Comparison of ENCODE assay signal across 10 cellular contexts in genomic region chr17:77378318-77379064, GRCh38.
A peak's percentile ranks its signal among the peaks of the same experiment; 100 is the strongest.
DNase-seq lines count a peak whose midpoint lies in the region; TF ChIP-seq lines count a peak whose summit lies in the region.
"Had no signal": no experiment of that assay in that cellular context is flagged by ENCODE, and none has a peak within 500 bp of the region (broad histone marks: within the 10 kb centered on the region; RNA-seq: fewer than 3 reads in every experiment).

No MANE protein-coding gene starts in this region.

- H3K27ac Mint-ChIP-seq in T-helper 2 cell treated with Interferon-gamma antibody and Interleukin-4, amounts not matched to agents 5 μg/mL and 100 μg/mL, for 36 hours, result peak overlapping the region; percentile 20
- H3K27ac Mint-ChIP-seq: activated T-helper 1 cell treated with anti-CD3 and anti-CD28 coated beads, Interleukin-12 subunit alpha, Interleukin-12 subunit beta, Interleukin-2, Interleukin-4 antibody, amounts not matched to agents 30 ng/mL and 10 ng/mL and 1 ng/mL, durations not matched to agents 14 hours and 24 hours and 36 hours had no signal

- intact Hi-C loops in sigmoid colon (cut with DNase I), result no loop called here

- H3K27ac ChIP-seq in esophagus (ENCODE audit: low read depth in 2 of 2, low read length in 1 of 2) (peak overlapping the region; percentile 16 to 75), sigmoid colon (peak overlapping the region; percentile 95 to 99 (median 99))

- H3K27me3 ChIP-seq in esophagus (ENCODE audit: control insufficient read depth in 1 of 2, insufficient read depth in 2 of 2, low read length in 2 of 2) (no peaks in the 10 kb centered on the region), sigmoid colon (no peaks in the 10 kb centered on the region)

- peaks cover 50% of the 10 kb centered on the region for H3K36me3 Mint-ChIP-seq in T-helper 2 cell treated with Interferon-gamma antibody and Interleukin-4, amounts not matched to agents 5 μg/mL and 100 μg/mL, for 36 hours (ENCODE audit: low read depth)

- TF ChIP-seq EP300 in sigmoid colon (IDR thresholded peaks at IDR 0.05), result no peak

- no peak for TF ChIP-seq CTCF in sigmoid colon (IDR thresholded peaks at IDR 0.05)

- H3K4me3 ChIP-seq in esophagus (ENCODE audit: low read depth in 1 of 2, low read length in 2 of 2) (no peak overlapping the region), sigmoid colon (no peak overlapping the region)

- H3K9me3 ChIP-seq in esophagus (ENCODE audit: control insufficient read depth in 2 of 2, insufficient read depth in 1 of 2, low read depth in 1 of 2, low read length in 1 of 2) (no peaks in the 10 kb centered on the region), sigmoid colon (no peaks in the 10 kb centered on the region)

- no peaks in the 10 kb centered on the region for H3K27me3 Mint-ChIP-seq in T-helper 2 cell treated with Interferon-gamma antibody and Interleukin-4, amounts not matched to agents 5 μg/mL and 100 μg/mL, for 36 hours (ENCODE audit: low read depth)

- DNase-seq in T-helper 2 cell treated with Interferon-gamma antibody and Interleukin-4, amounts not matched to agents 5 μg/mL and 100 μg/mL, for 36 hours (ENCODE audit: low spot score), result no peak
- DNase-seq in T-helper 2 cell, result no peak
- DNase-seq in NCI-H82 (lab: John Stamatoyannopoulos, UW), result peak; percentile 77
- DNase-seq in sigmoid colon, result peak; percentile 72
- DNase-seq in stimulated activated CD4-positive, alpha-beta T cell treated with anti-CD3 and anti-CD28 coated beads, Interleukin-4, amount 100 ng/mL, for 24 hours, result no peak
- no peak for DNase-seq in HUDEP-2 (lab: John Stamatoyannopoulos, UW; ENCODE audit: unreplicated experiment in 76 of 76)
- no peak for DNase-seq in NCI-H1417 (lab: John Stamatoyannopoulos, UW)
- DNase-seq: effector CD4-positive, alpha-beta T cell had no signal

- peaks cover 0 to 2% of the 10 kb centered on the region in 2 donors for H3K36me3 ChIP-seq in esophagus (ENCODE audit: control insufficient read depth in 2 of 2, insufficient read depth in 2 of 2, low read length in 1 of 2)
- H3K36me3 ChIP-seq in sigmoid colon, result no peaks in the 10 kb centered on the region

- H3K4me3 Mint-ChIP-seq in T-helper 2 cell treated with Interferon-gamma antibody and Interleukin-4, amounts not matched to agents 5 μg/mL and 100 μg/mL, for 36 hours, result peak overlapping the region; percentile 7
- H3K4me3 Mint-ChIP-seq: activated T-helper 1 cell treated with anti-CD3 and anti-CD28 coated beads, Interleukin-12 subunit alpha, Interleukin-12 subunit beta, Interleukin-2, Interleukin-4 antibody, amounts not matched to agents 30 ng/mL and 10 ng/mL and 1 ng/mL, durations not matched to agents 14 hours and 24 hours and 36 hours had no signal

- WGBS in esophagus, 2 donors, result 87 to 89% methylated on average over 22 of the region's 22 CpGs
- WGBS in sigmoid colon, 2 donors, result 93 to 95% methylated on average over 22 of the region's 22 CpGs

- no peak for TF ChIP-seq POLR2A in sigmoid colon (IDR thresholded peaks at IDR 0.05)

- H3K9me3 Mint-ChIP-seq in T-helper 2 cell treated with Interferon-gamma antibody and Interleukin-4, amounts not matched to agents 5 μg/mL and 100 μg/mL, for 36 hours, result no peaks in the 10 kb centered on the region
- H3K9me3 Mint-ChIP-seq: activated T-helper 1 cell treated with anti-CD3 and anti-CD28 coated beads, Interleukin-12 subunit alpha, Interleukin-12 subunit beta, Interleukin-2, Interleukin-4 antibody, amounts not matched to agents 30 ng/mL and 10 ng/mL and 1 ng/mL, durations not matched to agents 14 hours and 24 hours and 36 hours had no signal

- peaks cover 62% of the 10 kb centered on the region for H3K4me1 Mint-ChIP-seq in T-helper 2 cell treated with Interferon-gamma antibody and Interleukin-4, amounts not matched to agents 5 μg/mL and 100 μg/mL, for 36 hours (ENCODE audit: low read depth)

- H3K4me1 ChIP-seq in esophagus (ENCODE audit: control insufficient read depth in 2 of 2, insufficient read depth in 2 of 2, low read length in 1 of 2) (peaks cover 10 to 40% of the 10 kb centered on the region in 2 donors), sigmoid colon (peaks cover 0 to 92% (median 89%) of the 10 kb centered on the region in 4 donors)

Comparison
In these comparisons a context has a peak if more than half of its experiments do, and no peak if none do; other contexts are left out.
1. DNase-seq: peak in NCI-H82 (single experiment) and sigmoid colon (single experiment); none in T-helper 2 cell treated with Interferon-gamma antibody and Interleukin-4, amounts not matched to agents 5 μg/mL and 100 μg/mL, for 36 hours (single experiment), T-helper 2 cell (0 of 5), stimulated activated CD4-positive, alpha-beta T cell treated with anti-CD3 and anti-CD28 coated beads, Interleukin-4, amount 100 ng/mL, for 24 hours (single experiment), HUDEP-2 (0 of 76) and NCI-H1417 (0 of 3).